24 cellular contexts compared by ENCODE assay signal in the genomic region with DNA sequence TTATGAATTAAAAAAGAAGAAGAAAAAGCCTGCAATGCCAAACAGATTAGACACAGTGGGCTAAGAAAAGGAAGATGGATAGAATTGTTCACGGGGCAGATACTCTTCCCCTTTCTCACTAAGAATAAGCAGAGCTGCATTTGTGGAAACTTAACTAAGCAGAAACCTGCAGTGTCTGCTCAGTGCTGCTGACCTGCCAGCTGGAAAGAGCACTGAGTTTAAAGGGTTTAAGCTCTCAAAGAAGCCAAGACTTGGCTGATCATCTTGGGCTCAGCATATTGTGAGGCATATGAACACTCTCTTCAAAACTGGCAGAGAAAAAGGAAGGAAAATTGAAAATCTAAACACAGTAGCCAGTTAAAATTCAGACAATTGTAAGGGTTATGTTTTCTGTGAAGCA.
A peak's percentile ranks its signal among the peaks of the same experiment; 100 is the strongest.
DNase-seq lines count a peak whose midpoint lies in the region; ATAC-seq and TF ChIP-seq lines count a peak whose summit lies in the region.
"Had no signal": no experiment of that assay in that cellular context is flagged by ENCODE, and none has a peak within 500 bp of the region (broad histone marks: within the 10 kb centered on the region; RNA-seq: fewer than 3 reads in every experiment).

No MANE protein-coding gene starts in this region.

- H3K27me3 ChIP-seq in MG63 (no peaks in the 10 kb centered on the region), spleen (replicated peaks in 1 of 7) (no peaks in the 10 kb centered on the region)
- H3K27me3 ChIP-seq: ascending aorta, SJSA1, tibial artery had no signal

- H3K9me3 Mint-ChIP-seq in activated CD4-positive, alpha-beta T cell treated with anti-CD3 and anti-CD28 coated beads, Interleukin-2, amount 10 ng/mL, durations not matched to agents 24 days and 14 days, result no peaks in the 10 kb centered on the region
- H3K9me3 Mint-ChIP-seq: activated naive CD4-positive, alpha-beta T cell treated with anti-CD3 and anti-CD28 coated beads for 36 hours; T-helper 2 cell treated with Interferon-gamma antibody and Interleukin-4, amounts not matched to agents 5 μg/mL and 100 μg/mL, for 36 hours had no signal

- H3K27me3 Mint-ChIP-seq in activated CD4-positive, alpha-beta T cell treated with anti-CD3 and anti-CD28 coated beads, Interleukin-2, amount 10 ng/mL, durations not matched to agents 24 days and 14 days, result no peaks in the 10 kb centered on the region

- TF ChIP-seq POLR2A in spleen (IDR thresholded peaks at IDR 0.05), result no peak

- ATAC-seq in GM18861 (IDR thresholded peaks at IDR 0.05; ENCODE audit: unreplicated experiment), result no peak
- ATAC-seq: GM12878, left ventricle myocardium superior had no signal

- no peak overlapping the region for H3K4me3 Mint-ChIP-seq in activated CD4-positive, alpha-beta T cell treated with anti-CD3 and anti-CD28 coated beads, Interleukin-2, amount 10 ng/mL, durations not matched to agents 24 days and 14 days
- H3K4me3 Mint-ChIP-seq: activated naive CD4-positive, alpha-beta T cell treated with anti-CD3 and anti-CD28 coated beads for 36 hours; T-helper 2 cell treated with Interferon-gamma antibody and Interleukin-4, amounts not matched to agents 5 μg/mL and 100 μg/mL, for 36 hours had no signal

- TF ChIP-seq CTCF in spleen (IDR thresholded peaks at IDR 0.05 in 8 of 11, conservative IDR thresholded peaks at IDR 0.05 in 3 of 11), result no peak

- no peak overlapping the region for H3K27ac ChIP-seq in spleen
- H3K27ac ChIP-seq: ascending aorta, coronary artery, epithelial cell of prostate, HL-60, parathyroid adenoma, SJSA1, tibial artery had no signal

- H3K4me1 ChIP-seq in spleen, result no peaks in the 10 kb centered on the region
- H3K4me1 ChIP-seq: ascending aorta, parathyroid adenoma, SJSA1, tibial artery had no signal

- peak; percentile 48 for DNase-seq in MG63
- peak; percentile 48 for DNase-seq in OCI-M1 (lab: John Stamatoyannopoulos, UW)
- peak; percentile 45 for DNase-seq in globus pallidus (ENCODE audit: low spot score)
- DNase-seq in renal cortical epithelial cell (ENCODE audit: low read depth), result peak; percentile 1
- DNase-seq in spleen, result no peak
- no peak for DNase-seq in activated CD4-positive, alpha-beta T cell treated with anti-CD3 and anti-CD28 coated beads, Interleukin-2, amount 10 ng/mL, durations not matched to agents 24 days and 14 days
- DNase-seq: activated CD4-positive, alpha-beta T cell treated with anti-CD3 and anti-CD28 coated beads for 4 hours; activated CD8-positive, alpha-beta memory T cell treated with anti-CD3 and anti-CD28 coated beads, Interleukin-2, amount 50 U/mL, for 48 hours; activated naive CD4-positive, alpha-beta T cell treated with anti-CD3 and anti-CD28 coated beads for 36 hours; Calu3; GDM1; left ventricle myocardium superior; NCI-H2171; tibial artery had no signal

- H3K4me1 Mint-ChIP-seq in activated CD4-positive, alpha-beta T cell treated with anti-CD3 and anti-CD28 coated beads, Interleukin-2, amount 10 ng/mL, durations not matched to agents 24 days and 14 days, result no peaks in the 10 kb centered on the region

- WGBS in spleen, 5 donors, result 10 to 19% (median 11%) methylated on average over 1 of the region's 1 CpG

- no peaks in the 10 kb centered on the region for H3K9me3 ChIP-seq in MG63
- no peaks in the 10 kb centered on the region for H3K9me3 ChIP-seq in spleen
- H3K9me3 ChIP-seq: ascending aorta, SJSA1, tibial artery had no signal

- H3K4me3 ChIP-seq in MG63, result no peak overlapping the region
- H3K4me3 ChIP-seq in spleen, result no peak overlapping the region
- H3K4me3 ChIP-seq: ascending aorta, coronary artery, GM12878, SJSA1, smooth muscle cell, tibial artery had no signal

- H3K36me3 ChIP-seq in MG63, result no peaks in the 10 kb centered on the region
- H3K36me3 ChIP-seq in spleen, result no peaks in the 10 kb centered on the region
- H3K36me3 ChIP-seq: ascending aorta, SJSA1, tibial artery had no signal

- H3K27ac Mint-ChIP-seq in activated CD4-positive, alpha-beta T cell treated with anti-CD3 and anti-CD28 coated beads, Interleukin-2, amount 10 ng/mL, durations not matched to agents 24 days and 14 days, result no peak overlapping the region
- H3K27ac Mint-ChIP-seq: activated naive CD4-positive, alpha-beta T cell treated with anti-CD3 and anti-CD28 coated beads for 36 hours; T-helper 2 cell treated with Interferon-gamma antibody and Interleukin-4, amounts not matched to agents 5 μg/mL and 100 μg/mL, for 36 hours had no signal

- no peaks in the 10 kb centered on the region for H3K36me3 Mint-ChIP-seq in activated CD4-positive, alpha-beta T cell treated with anti-CD3 and anti-CD28 coated beads, Interleukin-2, amount 10 ng/mL, durations not matched to agents 24 days and 14 days (ENCODE audit: low read depth)

- intact Hi-C loops in spleen (cut with DNase I; ENCODE audit: low total_unique reads), result no loop called here
- intact Hi-C loops in activated CD4-positive, alpha-beta T cell treated with anti-CD3 and anti-CD28 coated beads, Interleukin-2, amount 10 ng/mL, durations not matched to agents 24 days and 14 days (cut with micrococcal nuclease), result no loop called here

Comparison
In these comparisons a context has a peak if more than half of its experiments do, and no peak if none do; other contexts are left out.
1. DNase-seq: peak in MG63 (single experiment), OCI-M1 (single experiment), globus pallidus (single experiment) and renal cortical epithelial cell (single experiment); none in spleen (single experiment) and activated CD4-positive, alpha-beta T cell treated with anti-CD3 and anti-CD28 coated beads, Interleukin-2, amount 10 ng/mL, durations not matched to agents 24 days and 14 days (single experiment).